ENCODE assay signal across 11 cellular contexts in genomic region chr11:126341760-126342161, GRCh38. TPM values are rescaled to one million over a fixed set of nuclear protein-coding genes. Genes with fewer than 3 reads are reported as not detected.
DNase-seq lines count a peak whose midpoint lies in the region; ATAC-seq, FAIRE-seq and TF ChIP-seq lines count a peak whose summit lies in the region.
"Had no signal": no experiment of that assay in that cellular context is flagged by ENCODE, and none has a peak within 500 bp of the region (broad histone marks: within the 10 kb centered on the region; RNA-seq: fewer than 3 reads in every experiment).

No MANE protein-coding gene starts in this region.

- WGBS in A549 (ENCODE audit: missing lambda C conversion rate), result 48% methylated on average over 3 of the region's 3 CpGs

- FAIRE-seq in A549 (lab: Jason Lieb, UNC), result no peak

- H3K27ac Mint-ChIP-seq in WTC11, result 0 out of 2 replicates have a peak overlapping the region, but pooled peaks have one; percentile 48

- no peak for TF ChIP-seq EP300 in A549 (IDR thresholded peaks at IDR 0.05)

- no peak for TF ChIP-seq POLR2A in A549 (IDR thresholded peaks at IDR 0.05; ENCODE audit: low read length)

- CTCF ChIA-PET in A549 (lab: Yijun Ruan, JAX), result interaction anchor here (1.0 kb wide), 1 partner anchor 31 kb away, joined by 3 read pairs; no protein-coding TSS in a partner anchor
- CTCF ChIA-PET in WTC11 (lab: Charles Lee), result interaction anchor here (1.0 kb wide), 1 partner anchor 74 kb away, joined by 3 read pairs; no protein-coding TSS in a partner anchor

- H3K4me3 ChIP-seq in A549 (no peak overlapping the region), HFF-Myc (replicated peaks; ENCODE audit: low read depth, low read length) (no peak overlapping the region), foreskin fibroblast (ENCODE audit: low read depth in 1 of 2, low read length in 2 of 2) (no peak overlapping the region), colonic mucosa (no peak overlapping the region)

- H3K9me3 Mint-ChIP-seq in WTC11, result no peaks in the 10 kb centered on the region
- H3K9me3 Mint-ChIP-seq: naive B cell had no signal

- H3K27me3 Mint-ChIP-seq in WTC11 (ENCODE audit: low read depth), result no peaks in the 10 kb centered on the region
- H3K27me3 Mint-ChIP-seq: naive B cell had no signal

- H3K27me3 ChIP-seq in colonic mucosa, result no peaks in the 10 kb centered on the region

- 0 out of 3 replicates have a peak overlapping the region, but pooled peaks have one; percentile 8 for H3K4me2 ChIP-seq in A549

- DNase-seq in A549 (ENCODE audit: low read depth in 1 of 2, low spot score in 1 of 2) (no peak), HFF-Myc (ENCODE audit: extremely low read depth, low read depth) (peak; percentile 63), WTC11 (ENCODE audit: low spot score) (no peak), foreskin fibroblast (peak; percentile 81 to 87), colonic mucosa (no peak), retina (no peak)
- DNase-seq in stimulated activated CD4-positive, alpha-beta T cell treated with anti-CD3 and anti-CD28 coated beads, Interleukin-4, amount 100 ng/mL, for 4 hours, result no peak
- DNase-seq: activated naive CD4-positive, alpha-beta T cell treated with anti-CD3 and anti-CD28 coated beads, Interleukin-2, amount 50 U/mL, for 16 hours; naive B cell; NCI-H1092 had no signal

- peaks cover 19% of the 10 kb centered on the region for H3K36me3 Mint-ChIP-seq in WTC11

- ATAC-seq in A549 (0 out of 6 replicates have a peak, but pooled peaks of 1 of the 2 experiments have one; percentile 10), WTC11 (no peak), HG03354 (IDR thresholded peaks at IDR 0.05; ENCODE audit: poor library complexity, severe bottlenecking, unreplicated experiment) (no peak)

- H3K4me1 ChIP-seq in A549 (peaks cover 45% of the 10 kb centered on the region), colonic mucosa (no peaks in the 10 kb centered on the region)

- TF ChIP-seq RAD21 in A549 (conservative IDR thresholded peaks at IDR 0.05 in 1 of 2, IDR thresholded peaks at IDR 0.05 in 1 of 2), result no peak

- H3K9ac ChIP-seq in colonic mucosa (ENCODE audit: low read depth in 2 of 2, low read length in 2 of 2), result no peak overlapping the region

- TF ChIP-seq CTCF in A549 (IDR thresholded peaks at IDR 0.05), result no peak
- TF ChIP-seq CTCF in HFF-Myc (IDR thresholded peaks at IDR 0.05; ENCODE audit: low read depth, low read length, missing control alignments), result no peak
- no peak for TF ChIP-seq CTCF in WTC11 (IDR thresholded peaks at IDR 0.05)
- TF ChIP-seq CTCF in foreskin fibroblast (IDR thresholded peaks at IDR 0.05; ENCODE audit: low read depth, low read length), result no peak
- TF ChIP-seq CTCF in colonic mucosa (IDR thresholded peaks at IDR 0.05), result no peak

- H3K4me3 Mint-ChIP-seq in WTC11, result no peak overlapping the region
- H3K4me3 Mint-ChIP-seq: naive B cell had no signal

- H3K27ac ChIP-seq in A549, result peak overlapping the region in 1 of 2 experiments; percentile 61; a peak in 2 of 6 replicates
- H3K27ac ChIP-seq in colonic mucosa, result no peak overlapping the region

- no peaks in the 10 kb centered on the region for H3K36me3 ChIP-seq in colonic mucosa

- peaks cover 36% of the 10 kb centered on the region for H3K4me1 Mint-ChIP-seq in WTC11
- H3K4me1 Mint-ChIP-seq: naive B cell had no signal

- intact Hi-C loops in colonic mucosa (cut with DNase I), result no loop called here

- POLR2A ChIA-PET in A549 (lab: Yijun Ruan, JAX) (no interaction called here), WTC11 (lab: Charles Lee) (no interaction called here)

- H3K9me3 ChIP-seq in A549 (no peaks in the 10 kb centered on the region), colonic mucosa (no peaks in the 10 kb centered on the region)

TF ChIP-seq in A549, 52 proteins besides CTCF, POLR2A, EP300 and RAD21 (continues in another document):
- no peak for TF ChIP-seq NFE2L2 (conservative IDR thresholded peaks at IDR 0.05; ENCODE audit: low read length)
- TF ChIP-seq HEYL (CRISPR knock-in tag; IDR thresholded peaks at IDR 0.05), result no peak
- no peak for TF ChIP-seq SMC3 (IDR thresholded peaks at IDR 0.05)
- no peak for TF ChIP-seq ELK1 (IDR thresholded peaks at IDR 0.05; ENCODE audit: low read depth, low read length)
- TF ChIP-seq GATA3 (IDR thresholded peaks at IDR 0.05; ENCODE audit: borderline replicate concordance), result no peak
- no peak for TF ChIP-seq CHD2 (IDR thresholded peaks at IDR 0.05; ENCODE audit: low read length, partially characterized antibody)
- TF ChIP-seq HOXA7 (CRISPR knock-in tag; IDR thresholded peaks at IDR 0.05), result no peak
- no peak for TF ChIP-seq KDM5A (IDR thresholded peaks at IDR 0.05)
- TF ChIP-seq CEBPB (IDR thresholded peaks at IDR 0.05), result no peak
- TF ChIP-seq ZFP36 (IDR thresholded peaks at IDR 0.05; ENCODE audit: borderline replicate concordance, partially characterized antibody), result no peak
- TF ChIP-seq JUN (IDR thresholded peaks at IDR 0.05), result no peak
- TF ChIP-seq PHF8 (IDR thresholded peaks at IDR 0.05; ENCODE audit: borderline replicate concordance, low read depth), result no peak
- no peak for TF ChIP-seq ZSCAN20 (CRISPR knock-in tag; IDR thresholded peaks at IDR 0.05)
- no peak for TF ChIP-seq POLR2AphosphoS2 (conservative IDR thresholded peaks at IDR 0.05; ENCODE audit: low read length)
- no peak for TF ChIP-seq RFX5 (IDR thresholded peaks at IDR 0.05)
- TF ChIP-seq RNF2 (IDR thresholded peaks at IDR 0.05; ENCODE audit: borderline replicate concordance, low read depth), result no peak

TF ChIP-seq in WTC11, 78 proteins besides CTCF, POLR2A, EP300 and RAD21 (continues in another document):
- TF ChIP-seq GABPB1 (CRISPR knock-in tag; IDR thresholded peaks at IDR 0.05) (no peak), ATF6 (CRISPR knock-in tag; IDR thresholded peaks at IDR 0.05) (no peak), E2F1 (CRISPR knock-in tag; IDR thresholded peaks at IDR 0.05) (no peak), EMX1 (CRISPR knock-in tag; IDR thresholded peaks at IDR 0.05) (no peak), ZNF232 (CRISPR knock-in tag; IDR thresholded peaks at IDR 0.05) (no peak), GTF2I (CRISPR knock-in tag; conservative IDR thresholded peaks at IDR 0.05) (no peak)
- TF ChIP-seq, protein P1, sequence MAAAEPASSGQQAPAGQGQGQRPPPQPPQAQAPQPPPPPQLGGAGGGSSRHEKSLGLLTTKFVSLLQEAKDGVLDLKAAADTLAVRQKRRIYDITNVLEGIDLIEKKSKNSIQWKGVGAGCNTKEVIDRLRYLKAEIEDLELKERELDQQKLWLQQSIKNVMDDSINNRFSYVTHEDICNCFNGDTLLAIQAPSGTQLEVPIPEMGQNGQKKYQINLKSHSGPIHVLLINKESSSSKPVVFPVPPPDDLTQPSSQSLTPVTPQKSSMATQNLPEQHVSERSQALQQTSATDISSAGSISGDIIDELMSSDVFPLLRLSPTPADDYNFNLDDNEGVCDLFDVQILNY (CRISPR knock-in tag; IDR thresholded peaks at IDR 0.05), result no peak

RNA-seq across cellular contexts. Expression of gene ST3GAL4, which starts 13.7 kb away (rescaled TPM):
- 11.9 and 17.3 TPM in 2 replicates for polyA plus RNA-seq in A549 (2011; rRNA removed)
- polyA plus RNA-seq in A549 (2012; cell fraction: cytosol; rRNA removed), result 25.4 and 31.5 TPM in 2 replicates
- 28.4 and 28.9 TPM in 2 replicates for polyA plus RNA-seq in A549 (2012; cell fraction: nucleus; rRNA removed)
- polyA plus RNA-seq in A549 (2017; fragmentation: RNase III; extraction: RNeasy Plus Mini Kit Qiagen cat#74134 plus additional on column Dnase treatment), result 16.5 to 19.7 TPM (median 17.5 TPM) in 3 replicates
- 17.9 and 19.2 TPM in 2 replicates for polyA minus RNA-seq in A549 (2011; rRNA and poly(A)+ RNA removed)
- 12.8 to 17.3 TPM (median 14.3 TPM) in 3 replicates for total RNA-seq in WTC11 (2021)
- 100 to 1,000 TPM; 123 to 304 TPM for total RNA-seq in colonic mucosa

RNA-seq across cellular contexts. Expression of gene DCPS, which starts 37.9 kb away (rescaled TPM):
- polyA plus RNA-seq in A549 (2011; rRNA removed) (21.3 and 23.0 TPM in 2 replicates), A549 (2017; fragmentation: RNase III; extraction: RNeasy Plus Mini Kit Qiagen cat#74134 plus additional on column Dnase treatment) (17.0 to 17.9 TPM (median 17.8 TPM) in 3 replicates)
- polyA plus RNA-seq in A549 (2012; cell fraction: cytosol; rRNA removed), result 40.2 and 41.6 TPM in 2 replicates
- polyA plus RNA-seq in A549 (2012; cell fraction: nucleus; rRNA removed), result 33.1 and 39.1 TPM in 2 replicates
- 15.8 and 17.7 TPM in 2 replicates for polyA minus RNA-seq in A549 (2011; rRNA and poly(A)+ RNA removed)
- total RNA-seq in WTC11 (2021) (26.2 to 30.9 TPM (median 29.4 TPM) in 3 replicates), colonic mucosa (10 to 100 TPM; 17.2 to 31.1 TPM)

RNA-seq across cellular contexts. Expression of gene TIRAP, which starts 58.9 kb away (rescaled TPM):
- 4.5 and 7.4 TPM in 2 replicates for polyA plus RNA-seq in A549 (2011; rRNA removed)
- 4.4 and 5.1 TPM in 2 replicates for polyA plus RNA-seq in A549 (2012; cell fraction: cytosol; rRNA removed)
- 6.4 and 6.6 TPM in 2 replicates for polyA plus RNA-seq in A549 (2012; cell fraction: nucleus; rRNA removed)
- polyA plus RNA-seq in A549 (2017; fragmentation: RNase III; extraction: RNeasy Plus Mini Kit Qiagen cat#74134 plus additional on column Dnase treatment), result 4.5 to 5.4 TPM (median 4.9 TPM) in 3 replicates
- 13.1 and 14.3 TPM in 2 replicates for polyA minus RNA-seq in A549 (2011; rRNA and poly(A)+ RNA removed)
- total RNA-seq in WTC11 (2021), result 5.4 to 5.9 TPM (median 5.6 TPM) in 3 replicates
- total RNA-seq in colonic mucosa, result 10 to 100 TPM; 16.4 to 17.8 TPM

Comparison
In these comparisons a context has a peak if more than half of its experiments do, and no peak if none do; other contexts are left out.
1. DNase-seq: peak in HFF-Myc (single experiment) and foreskin fibroblast (2 of 2); none in A549 (0 of 2), WTC11 (single experiment), colonic mucosa (single experiment), retina (single experiment) and stimulated activated CD4-positive, alpha-beta T cell treated with anti-CD3 and anti-CD28 coated beads, Interleukin-4, amount 100 ng/mL, for 4 hours (0 of 2).